8 cellular contexts compared by ENCODE assay signal in genomic region chr2:145411493-145411892, GRCh38.
DNase-seq lines count a peak whose midpoint lies in the region; ATAC-seq and TF ChIP-seq lines count a peak whose summit lies in the region.

No MANE protein-coding gene starts in this region.

- no peaks in the 10 kb centered on the region for H3K27me3 Mint-ChIP-seq in Calu3 (ENCODE audit: unreplicated experiment)

- no peak overlapping the region for H3K4me3 ChIP-seq in breast epithelium

- peak; percentile 32 for DNase-seq in KG1 (lab: John Stamatoyannopoulos, UW)
- DNase-seq in activated naive CD4-positive, alpha-beta T cell treated with anti-CD3 and anti-CD28 coated beads, Interleukin-2, amount 50 U/mL, for 72 hours (ENCODE audit: low spot score in 2 of 2): peak in 1 of 2 donors; percentile 3
- DNase-seq in breast epithelium (ENCODE audit: low spot score in 2 of 2): no peak
- DNase-seq in HT-29 (ENCODE audit: low spot score): no peak
- DNase-seq in Calu3: no peak
- DNase-seq in Right ventricle myocardium inferior (ENCODE audit: missing footprints): no peak

- H3K27me3 ChIP-seq in breast epithelium: no peaks in the 10 kb centered on the region

- H3K36me3 Mint-ChIP-seq in activated naive CD4-positive, alpha-beta T cell treated with anti-CD3 and anti-CD28 coated beads, Interleukin-2, amount 50 U/mL, for 72 hours: no peaks in the 10 kb centered on the region
- no peaks in the 10 kb centered on the region for H3K36me3 Mint-ChIP-seq in Calu3 (ENCODE audit: insufficient read depth, unreplicated experiment)

- no TSS peak for BruUV-seq in Calu3 (replicated peaks; lab: Mats Ljungman, UMichigan)

- no peaks in the 10 kb centered on the region for H3K4me1 ChIP-seq in breast epithelium

- no peaks in the 10 kb centered on the region for H3K4me1 Mint-ChIP-seq in Calu3 (ENCODE audit: low read depth, unreplicated experiment)

- TF ChIP-seq CTCF in breast epithelium (IDR thresholded peaks at IDR 0.05): no peak
- no peak for TF ChIP-seq CTCF in Calu3 (IDR thresholded peaks at IDR 0.05; ENCODE audit: unreplicated experiment)

- intact Hi-C loops in breast epithelium (cut with DNase I; ENCODE audit: low total_unique reads): no loop called here
- intact Hi-C loops in Calu3 (cut with micrococcal nuclease; ENCODE audit: unreplicated experiment): no loop called here
- intact Hi-C loops in Right ventricle myocardium inferior (cut with DNase I): no loop called here

- peaks cover 0 to 8% of the 10 kb centered on the region in 2 donors for H3K9me3 ChIP-seq in breast epithelium

- no peaks in the 10 kb centered on the region for H3K36me3 ChIP-seq in breast epithelium

- H3K27ac Mint-ChIP-seq in activated naive CD4-positive, alpha-beta T cell treated with anti-CD3 and anti-CD28 coated beads, Interleukin-2, amount 50 U/mL, for 72 hours: peak overlapping the region in 1 of 2 donors; percentile 81
- H3K27ac Mint-ChIP-seq in Calu3 (ENCODE audit: unreplicated experiment): no peak overlapping the region

- peak; percentile 96 for ATAC-seq in GM18858 (IDR thresholded peaks at IDR 0.05; ENCODE audit: unreplicated experiment)
- peak; percentile 91 for ATAC-seq in GM21737 (IDR thresholded peaks at IDR 0.05; ENCODE audit: unreplicated experiment)
- peak; percentile 47 to 93 for ATAC-seq in activated naive CD4-positive, alpha-beta T cell treated with anti-CD3 and anti-CD28 coated beads, Interleukin-2, amount 50 U/mL, for 72 hours
- ATAC-seq in Right ventricle myocardium inferior: no peak

- no peak overlapping the region for H3K27ac ChIP-seq in breast epithelium

- CTCF ChIA-PET in Calu3 (lab: Charles Lee): no interaction called here

- peaks cover 4 to 19% of the 10 kb centered on the region in 2 donors for H3K9me3 Mint-ChIP-seq in activated naive CD4-positive, alpha-beta T cell treated with anti-CD3 and anti-CD28 coated beads, Interleukin-2, amount 50 U/mL, for 72 hours
- H3K9me3 Mint-ChIP-seq in Calu3 (ENCODE audit: low read depth, unreplicated experiment): peaks cover 8% of the 10 kb centered on the region

- TF ChIP-seq POLR2A in breast epithelium (IDR thresholded peaks at IDR 0.05): no peak

- H3K4me3 Mint-ChIP-seq in Calu3 (ENCODE audit: low read depth, unreplicated experiment): no peak overlapping the region
